1 cellular context compared by ENCODE assay signal in genomic region chr1:118783095-118783758, GRCh38.
TF ChIP-seq lines count a peak whose summit lies in the region.

No MANE protein-coding gene starts in this region.

TF ChIP-seq in GM23338, 12 proteins besides CTCF, POLR2A, EP300 and RAD21 (continued from another document):
- peak; percentile 18; the same call in 1 of the 2 replicates for TF ChIP-seq ZNF462 (CRISPR knock-in tag; IDR thresholded peaks at IDR 0.05)
